In the genomic region with DNA sequence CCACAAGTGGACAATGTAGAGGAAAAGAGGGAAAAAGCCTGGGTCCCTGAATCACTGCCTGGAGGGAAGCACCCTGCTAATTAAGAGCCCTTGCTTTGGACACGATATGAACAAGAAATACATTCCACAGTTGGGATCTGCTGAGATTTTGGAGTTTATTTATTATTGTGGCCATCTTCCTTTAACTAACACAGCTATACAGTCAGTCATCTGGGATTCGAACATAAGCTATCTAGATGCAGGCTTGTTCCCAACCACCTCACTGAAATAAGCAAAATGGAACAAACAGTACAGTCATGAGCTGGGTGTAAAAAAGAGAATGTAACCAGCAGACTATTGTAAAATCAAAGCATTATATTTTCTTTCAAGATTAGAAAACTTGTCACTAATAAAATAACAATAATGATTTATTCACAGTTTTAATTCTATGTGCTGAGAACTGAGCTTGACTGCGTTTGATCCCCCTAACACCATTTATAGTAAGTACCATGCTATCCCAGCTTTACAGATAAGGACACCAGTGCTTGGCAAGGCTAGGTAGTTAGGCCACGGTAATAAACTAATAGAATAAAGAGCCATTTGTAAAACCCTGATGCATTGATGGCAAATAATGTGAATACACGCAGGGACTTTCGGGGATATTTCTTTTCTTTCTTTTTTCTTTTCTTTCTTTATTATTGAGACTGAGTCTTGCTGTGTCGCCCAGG, we compare ENCODE assay signal across 27 cellular contexts.
"Had no signal": no experiment of that assay in that cellular context is flagged by ENCODE, and none has a peak within 500 bp of the region (broad histone marks: within the 10 kb centered on the region; RNA-seq: fewer than 3 reads in every experiment).

No MANE protein-coding gene starts in this region.

- H3K9me3 Mint-ChIP-seq: activated CD8-positive, alpha-beta T cell treated with anti-CD3 and anti-CD28 coated beads for 36 hours; activated naive CD4-positive, alpha-beta T cell treated with anti-CD3 and anti-CD28 coated beads, Interleukin-2, amount 10 ng/mL, durations not matched to agents 7 days and 5 days; activated T-cell treated with anti-CD3 and anti-CD28 coated beads, Interleukin-2, amount 50 U/mL, for 72 hours; activated T-helper 2 cell treated with anti-CD3 and anti-CD28 coated beads, Interferon-gamma antibody, Interleukin-2, Interleukin-4, amounts not matched to agents 10 μg/mL and 5 μg/mL and 100 μg/mL, durations not matched to agents 14 hours and 24 hours and 36 hours; T-cell had no signal

- H3K27ac Mint-ChIP-seq: activated CD8-positive, alpha-beta T cell treated with anti-CD3 and anti-CD28 coated beads for 36 hours; activated naive CD4-positive, alpha-beta T cell treated with anti-CD3 and anti-CD28 coated beads, Interleukin-2, amount 10 ng/mL, durations not matched to agents 7 days and 5 days; activated naive CD8-positive, alpha-beta T cell treated with anti-CD3 and anti-CD28 coated beads, Interleukin-2, amount 10 ng/mL, durations not matched to agents 7 days and 5 days; activated T-cell treated with anti-CD3 and anti-CD28 coated beads, Interleukin-2, amount 50 U/mL, for 72 hours; activated T-helper 2 cell treated with anti-CD3 and anti-CD28 coated beads, Interferon-gamma antibody, Interleukin-2, Interleukin-4, amounts not matched to agents 10 μg/mL and 5 μg/mL and 100 μg/mL, durations not matched to agents 14 hours and 24 hours and 36 hours; T-cell had no signal

- H3K4me3 ChIP-seq: adrenal gland, breast epithelium, SK-N-MC had no signal

- H3K36me3 ChIP-seq: adrenal gland, breast epithelium, WERI-Rb-1 had no signal

- H3K27me3 Mint-ChIP-seq: activated naive CD8-positive, alpha-beta T cell treated with anti-CD3 and anti-CD28 coated beads, Interleukin-2, amount 10 ng/mL, durations not matched to agents 7 days and 5 days; T-cell had no signal

- H3K4me3 Mint-ChIP-seq: activated CD8-positive, alpha-beta T cell treated with anti-CD3 and anti-CD28 coated beads for 36 hours; activated naive CD4-positive, alpha-beta T cell treated with anti-CD3 and anti-CD28 coated beads, Interleukin-2, amount 10 ng/mL, durations not matched to agents 7 days and 5 days; activated naive CD8-positive, alpha-beta T cell treated with anti-CD3 and anti-CD28 coated beads, Interleukin-2, amount 10 ng/mL, durations not matched to agents 7 days and 5 days; activated T-cell treated with anti-CD3 and anti-CD28 coated beads, Interleukin-2, amount 50 U/mL, for 72 hours; T-cell had no signal

- ATAC-seq: activated CD8-positive, alpha-beta T cell treated with anti-CD3 and anti-CD28 coated beads for 36 hours; activated T-cell treated with anti-CD3 and anti-CD28 coated beads, Interleukin-2, amount 50 U/mL, for 72 hours; PC-3; T-cell had no signal

- DNase-seq: activated CD4-positive, alpha-beta T cell treated with anti-CD3 and anti-CD28 coated beads for 4 hours; activated CD8-positive, alpha-beta memory T cell treated with anti-CD3 and anti-CD28 coated beads, Interleukin-2, amount 50 U/mL, for 4 hours; activated CD8-positive, alpha-beta T cell treated with anti-CD3 and anti-CD28 coated beads for 36 hours; activated gamma-delta T cell treated with Interleukin-2 at 50 U/mL for 16 hours; activated naive CD4-positive, alpha-beta T cell treated with anti-CD3 and anti-CD28 coated beads, Interleukin-2, amount 10 ng/mL, durations not matched to agents 7 days and 5 days; activated naive CD8-positive, alpha-beta T cell treated with anti-CD3 and anti-CD28 coated beads, Interleukin-2, amount 10 ng/mL, durations not matched to agents 7 days and 5 days; activated T-cell treated with anti-CD3 and anti-CD28 coated beads, Interleukin-2, amount 50 U/mL, for 72 hours; adrenal gland; anterior cingulate cortex; central memory CD4-positive, alpha-beta T cell; Kasumi-1; KBM-7; NCI-H1048; NCI-H146; NCI-H187 treated with DMSO at 0.1 percent for 48 hours; NCI-H2081 treated with DMSO at 0.1 percent for 48 hours; NCI-H446; NCI-H524; PC-3; SIG-M5; T-cell; T-helper 2 cell; T1000 had no signal

- H3K36me3 Mint-ChIP-seq: T-cell had no signal

- H3K9me3 ChIP-seq: adrenal gland, breast epithelium had no signal

- H3K4me1 ChIP-seq: adrenal gland, breast epithelium had no signal

- H3K27me3 ChIP-seq: adrenal gland, breast epithelium had no signal

- H3K27ac ChIP-seq: adrenal gland, breast epithelium, SK-N-MC had no signal
